Comparison of ENCODE assay signal across 29 cellular contexts in genomic region chr12:82942521-82942920, GRCh38.
"Had no signal": no experiment of that assay in that cellular context is flagged by ENCODE, and none has a peak within 500 bp of the region (broad histone marks: within the 10 kb centered on the region; RNA-seq: fewer than 3 reads in every experiment).

No MANE protein-coding gene starts in this region.

- ATAC-seq: mucosa of descending colon; natural killer cell treated with Interleukin-12 subunit alpha and Interleukin-12 subunit beta and Interleukin-15 and Interleukin-18, amount 100 ng/mL, for 72 hours; pancreas; stimulated activated naive B cell treated with anti-CD40 and anti-IgM and Interleukin-4, amounts not matched to agents 10 μg/mL and 1 μg/mL and 100 μg/mL, for 72 hours had no signal

- DNase-seq: activated CD4-positive, alpha-beta memory T cell treated with anti-CD3 and anti-CD28 coated beads for 36 hours; activated CD4-positive, alpha-beta T cell treated with anti-CD3 and anti-CD28 coated beads, Interleukin-2, amount 10 ng/mL, durations not matched to agents 24 days and 14 days; activated CD4-positive, CD25-positive, alpha-beta regulatory T cell treated with anti-CD3 and anti-CD28 coated beads, Interleukin-2, amount 50 U/mL, for 72 hours; activated CD8-positive, alpha-beta memory T cell treated with anti-CD3 and anti-CD28 coated beads, Interleukin-2, amount 50 U/mL, for 4 hours; activated gamma-delta T cell; activated naive CD4-positive, alpha-beta T cell treated with anti-CD3 and anti-CD28 coated beads, Interleukin-2, amount 10 ng/mL, durations not matched to agents 7 days and 5 days; activated naive CD8-positive, alpha-beta T cell treated with anti-CD3 and anti-CD28 coated beads, Interleukin-2, amount 10 ng/mL, durations not matched to agents 7 days and 5 days; activated T-cell treated with anti-CD3 and anti-CD28 coated beads, Interleukin-2, amount 50 U/mL, for 24 hours; dermis blood vessel endothelial cell; effector CD4-positive, alpha-beta T cell; esophagus squamous epithelium; kidney glomerular epithelial cell; left ventricle myocardium inferior; mucosa of descending colon; pancreas; retina; sigmoid colon; stimulated activated CD4-positive, alpha-beta T cell treated with anti-CD3 and anti-CD28 coated beads, Interleukin-15, amount 100 ng/mL, for 24 hours; stimulated activated CD4-positive, alpha-beta T cell treated with anti-CD3 and anti-CD28 coated beads, Interleukin-2, amount 100 ng/mL, for 24 hours; stimulated activated naive B cell treated with anti-CD40 and anti-IgM and Interleukin-4, amounts not matched to agents 10 μg/mL and 1 μg/mL and 100 μg/mL, for 72 hours; stomach; upper lobe of left lung had no signal

- H3K4me3 ChIP-seq: breast epithelium, esophagus squamous epithelium, left ventricle myocardium inferior, lung, mucosa of descending colon, pancreas, prostate gland, sigmoid colon, stomach, thyroid gland, upper lobe of left lung had no signal

- H3K27ac ChIP-seq: breast epithelium, epithelial cell of prostate, esophagus squamous epithelium, left ventricle myocardium inferior, pancreas, prostate gland, sigmoid colon, stomach, thyroid gland, upper lobe of left lung had no signal

- H3K36me3 ChIP-seq: breast epithelium, esophagus squamous epithelium, left ventricle myocardium inferior, pancreas, prostate gland, sigmoid colon, stomach, thyroid gland, upper lobe of left lung had no signal

- H3K4me1 ChIP-seq: breast epithelium, left ventricle myocardium inferior, pancreas, prostate gland, thyroid gland had no signal

- H3K9me3 ChIP-seq: breast epithelium, esophagus squamous epithelium, left ventricle myocardium inferior, mucosa of descending colon, pancreas, prostate gland, sigmoid colon, stomach, thyroid gland, upper lobe of left lung had no signal

- FAIRE-seq: colon had no signal

- H3K27me3 ChIP-seq: breast epithelium, esophagus squamous epithelium, pancreas, sigmoid colon, stomach, thyroid gland, upper lobe of left lung had no signal
